1 cellular context compared by ENCODE assay signal in genomic region chr1:197907846-197908616, GRCh38.
A peak's percentile ranks its signal among the peaks of the same experiment; 100 is the strongest.
TF ChIP-seq lines count a peak whose summit lies in the region.

No MANE protein-coding gene starts in this region.

TF ChIP-seq in H1, 55 proteins besides CTCF, POLR2A, EP300 and RAD21:
- TF ChIP-seq RNF2 (IDR thresholded peaks at IDR 0.05; ENCODE audit: borderline replicate concordance, low read depth, low read length, missing control alignments, poor library complexity, severe bottlenecking), result peak; percentile 92
- no peak for TF ChIP-seq SIN3A (conservative IDR thresholded peaks at IDR 0.05 in 1 of 2, IDR thresholded peaks at IDR 0.05 in 1 of 2; ENCODE audit: low read depth in 1 of 2, low read length in 2 of 2)
- no peak for TF ChIP-seq JUND (IDR thresholded peaks at IDR 0.05; ENCODE audit: low read length)
- TF ChIP-seq SIX5 (IDR thresholded peaks at IDR 0.05; ENCODE audit: low read depth, low read length), result no peak
- TF ChIP-seq BACH1 (IDR thresholded peaks at IDR 0.05; ENCODE audit: low read length), result no peak
- TF ChIP-seq CTBP2 (IDR thresholded peaks at IDR 0.05; ENCODE audit: borderline replicate concordance, insufficient read depth, insufficient read length, low read length), result no peak
- TF ChIP-seq CBX8 (IDR thresholded peaks at IDR 0.05; ENCODE audit: borderline replicate concordance, low read depth, low read length), result peak; percentile 60; the same call in 1 of the 2 replicates
- peak; percentile 80 for TF ChIP-seq EZH2 (IDR thresholded peaks at IDR 0.05; ENCODE audit: low read depth, low read length, severe bottlenecking)
- TF ChIP-seq SIRT6 (IDR thresholded peaks at IDR 0.05; ENCODE audit: low read length), result no peak
